ENCODE assay signal across 8 cellular contexts in genomic region chr14:35336171-35337073, GRCh38. TPM values are rescaled to one million over a fixed set of nuclear protein-coding genes. Genes with fewer than 3 reads are reported as not detected.
A peak's percentile ranks its signal among the peaks of the same experiment; 100 is the strongest.
DNase-seq lines count a peak whose midpoint lies in the region; ATAC-seq and TF ChIP-seq lines count a peak whose summit lies in the region.

No MANE protein-coding gene starts in this region.

- TF ChIP-seq CTCF in lower lobe of right lung (IDR thresholded peaks at IDR 0.05) = no peak
- TF ChIP-seq CTCF in thoracic aorta (IDR thresholded peaks at IDR 0.05) = no peak

- H3K4me3 Mint-ChIP-seq in activated T-cell treated with anti-CD3 and anti-CD28 coated beads, Interleukin-2, amount 50 U/mL, for 72 hours = no peak overlapping the region

- no peaks in the 10 kb centered on the region for H3K27me3 ChIP-seq in lower lobe of right lung (ENCODE audit: low read depth)
- no peaks in the 10 kb centered on the region for H3K27me3 ChIP-seq in thoracic aorta (replicated peaks; ENCODE audit: insufficient read depth)

- H3K27ac ChIP-seq in lower lobe of right lung (peak overlapping the region; percentile 92), thoracic aorta (peak overlapping the region; percentile 47 to 54)

- no peak overlapping the region for H3K27ac Mint-ChIP-seq in activated T-cell treated with anti-CD3 and anti-CD28 coated beads, Interleukin-2, amount 50 U/mL, for 72 hours

- H3K36me3 Mint-ChIP-seq in activated T-cell treated with anti-CD3 and anti-CD28 coated beads, Interleukin-2, amount 50 U/mL, for 72 hours (ENCODE audit: insufficient read depth in 2 of 2) = no peaks in the 10 kb centered on the region

- H3K4me1 ChIP-seq in lower lobe of right lung (peaks cover 98% of the 10 kb centered on the region), thoracic aorta (ENCODE audit: control insufficient read depth in 1 of 2, low read depth in 2 of 2) (peaks cover 19 to 37% of the 10 kb centered on the region in 2 donors)

- intact Hi-C loops in lower lobe of right lung (cut with DNase I) = no loop called here

- no peaks in the 10 kb centered on the region for H3K27me3 Mint-ChIP-seq in activated T-cell treated with anti-CD3 and anti-CD28 coated beads, Interleukin-2, amount 50 U/mL, for 72 hours (ENCODE audit: low read depth)

- peak overlapping the region; percentile 27 for H3K4me3 ChIP-seq in lower lobe of right lung
- no peak overlapping the region for H3K4me3 ChIP-seq in thoracic aorta

- H3K4me1 Mint-ChIP-seq in activated T-cell treated with anti-CD3 and anti-CD28 coated beads, Interleukin-2, amount 50 U/mL, for 72 hours (ENCODE audit: low read depth) = peaks cover 53% of the 10 kb centered on the region

- no peaks in the 10 kb centered on the region for H3K9me3 Mint-ChIP-seq in activated T-cell treated with anti-CD3 and anti-CD28 coated beads, Interleukin-2, amount 50 U/mL, for 72 hours

- no peaks in the 10 kb centered on the region for H3K36me3 ChIP-seq in lower lobe of right lung
- no peaks in the 10 kb centered on the region for H3K36me3 ChIP-seq in thoracic aorta

- ATAC-seq in activated T-cell treated with anti-CD3 and anti-CD28 coated beads, Interleukin-2, amount 50 U/mL, for 72 hours (replicated peaks in 1 of 2) = no peak
- ATAC-seq in lower lobe of right lung (peak; percentile 86 to 90), thoracic aorta (ENCODE audit: insufficient number of reproducible peaks, low FRiP score, low read depth) (peak; percentile 5), HG03457 (IDR thresholded peaks at IDR 0.05; ENCODE audit: unreplicated experiment) (no peak)

- DNase-seq in activated T-cell treated with anti-CD3 and anti-CD28 coated beads, Interleukin-2, amount 50 U/mL, for 48 hours = peak; percentile 11 to 13
- DNase-seq in activated T-cell treated with anti-CD3 and anti-CD28 coated beads, Interleukin-2, amount 50 U/mL, for 72 hours = no peak
- DNase-seq in ecto neural progenitor cell (ENCODE audit: low spot score) (peak; percentile 77), lower lobe of right lung (peak; percentile 95), thoracic aorta (ENCODE audit: low spot score) (peak; percentile 39), NCI-H1048 (lab: John Stamatoyannopoulos, UW) (no peak), NCI-H526 treated with DMSO at 0.1 percent for 48 hours (lab: John Stamatoyannopoulos, UW) (no peak)

- H3K9me3 ChIP-seq in lower lobe of right lung (no peaks in the 10 kb centered on the region), thoracic aorta (no peaks in the 10 kb centered on the region)

RNA-seq across cellular contexts. Expression of gene PSMA6, which starts 44.2 kb away (rescaled TPM):
- 100 to 1,000 TPM; 325 to 349 TPM for total RNA-seq in activated T-cell treated with anti-CD3 and anti-CD28 coated beads, Interleukin-2, amount 50 U/mL, for 72 hours
- 159 TPM for total RNA-seq in lower lobe of right lung
- total RNA-seq in thoracic aorta = 100 to 1,000 TPM in 1 of 2 donors, 10 to 100 TPM in 1; 56.5 to 119 TPM

Comparison
In these comparisons a context has a peak if more than half of its experiments do, and no peak if none do; other contexts are left out.
1. DNase-seq: peak in activated T-cell treated with anti-CD3 and anti-CD28 coated beads, Interleukin-2, amount 50 U/mL, for 48 hours (2 of 2), ecto neural progenitor cell (single experiment), lower lobe of right lung (single experiment) and thoracic aorta (single experiment); none in activated T-cell treated with anti-CD3 and anti-CD28 coated beads, Interleukin-2, amount 50 U/mL, for 72 hours (0 of 2), NCI-H1048 (single experiment) and NCI-H526 treated with DMSO at 0.1 percent for 48 hours (single experiment).
2. ATAC-seq: peak in lower lobe of right lung (2 of 2) and thoracic aorta (single experiment); none in activated T-cell treated with anti-CD3 and anti-CD28 coated beads, Interleukin-2, amount 50 U/mL, for 72 hours (0 of 2) and HG03457 (single experiment).